ENCODE assay signal across 8 cellular contexts in genomic region chr17:42555122-42555622, GRCh38. TPM values are rescaled to one million over a fixed set of nuclear protein-coding genes. Genes with fewer than 3 reads are reported as not detected.
DNase-seq lines count a peak whose midpoint lies in the region; ATAC-seq and TF ChIP-seq lines count a peak whose summit lies in the region.

No MANE protein-coding gene starts in this region.

- no peaks in the 10 kb centered on the region for H3K9me3 Mint-ChIP-seq in activated CD4-positive, alpha-beta memory T cell treated with anti-CD3 and anti-CD28 coated beads for 36 hours

- H3K9me3 ChIP-seq in left ventricle myocardium inferior (replicated peaks) (no peaks in the 10 kb centered on the region), skeletal muscle satellite cell (replicated peaks; ENCODE audit: low read length) (no peaks in the 10 kb centered on the region)

- POLR2A ChIA-PET in activated CD4-positive, alpha-beta memory T cell treated with anti-CD3 and anti-CD28 coated beads for 36 hours (lab: Charles Lee), result interaction anchor here (0.6 to 1.5 kb wide), 6 partner anchors 13 to 50 kb away, joined by 3 to 6 read pairs (median 4); partner anchors contain the start of genes NAGLU and PSMC3IP

- H3K27ac ChIP-seq in left ventricle myocardium inferior (replicated peaks), result peak overlapping the region; percentile 97

- no peak for TF ChIP-seq CTCF in left ventricle myocardium inferior (IDR thresholded peaks at IDR 0.05; ENCODE audit: borderline replicate concordance)

- intact Hi-C loops in activated CD4-positive, alpha-beta memory T cell treated with anti-CD3 and anti-CD28 coated beads for 36 hours (cut with micrococcal nuclease), result no loop called here
- intact Hi-C loops in left ventricle myocardium inferior (cut with micrococcal nuclease), result no loop called here

- peak overlapping the region; percentile 85 for H3K27ac Mint-ChIP-seq in activated CD4-positive, alpha-beta memory T cell treated with anti-CD3 and anti-CD28 coated beads for 36 hours

- no peaks in the 10 kb centered on the region for H3K27me3 Mint-ChIP-seq in activated CD4-positive, alpha-beta memory T cell treated with anti-CD3 and anti-CD28 coated beads for 36 hours

- peak overlapping the region; percentile 91 for H3K9ac ChIP-seq in skeletal muscle satellite cell (ENCODE audit: low read depth, low read length)

- DNase-seq in H7 (peak; percentile 36), left ventricle myocardium inferior (no peak), midbrain (lab: John Stamatoyannopoulos, UW) (no peak), SIG-M5 treated with dmso at 0.1 percent for 504 hours (lab: John Stamatoyannopoulos, UW; ENCODE audit: unreplicated experiment) (no peak), Kasumi-1 (lab: John Stamatoyannopoulos, UW) (no peak)
- DNase-seq in activated CD4-positive, alpha-beta memory T cell treated with anti-CD3 and anti-CD28 coated beads for 36 hours, result no peak

- H3K4me2 ChIP-seq in skeletal muscle satellite cell (ENCODE audit: low read length), result peak overlapping the region; percentile 95

- H3K4me1 Mint-ChIP-seq in activated CD4-positive, alpha-beta memory T cell treated with anti-CD3 and anti-CD28 coated beads for 36 hours (ENCODE audit: low read depth), result peaks cover 9% of the 10 kb centered on the region

- peak overlapping the region; percentile 87 for H3K4me3 Mint-ChIP-seq in activated CD4-positive, alpha-beta memory T cell treated with anti-CD3 and anti-CD28 coated beads for 36 hours

- ATAC-seq in GM19467 (IDR thresholded peaks at IDR 0.05; ENCODE audit: unreplicated experiment), result no peak

- CTCF ChIA-PET in activated CD4-positive, alpha-beta memory T cell treated with anti-CD3 and anti-CD28 coated beads for 36 hours (lab: Charles Lee), result interaction anchor here (0.8 to 2.2 kb wide), 7 partner anchors 11 to 209 kb away, joined by 3 to 10 read pairs (median 6); partner anchors contain the start of genes MLX, NAGLU and PSMC3IP

- peaks cover 38% of the 10 kb centered on the region for H3K4me1 ChIP-seq in left ventricle myocardium inferior
- peaks cover 17% of the 10 kb centered on the region for H3K4me1 ChIP-seq in skeletal muscle satellite cell (ENCODE audit: control insufficient read depth, insufficient read depth, low read length)

- H3K36me3 ChIP-seq in H7 (replicated peaks; ENCODE audit: control insufficient read depth, insufficient read depth, low read length) (no peaks in the 10 kb centered on the region), left ventricle myocardium inferior (no peaks in the 10 kb centered on the region), skeletal muscle satellite cell (ENCODE audit: insufficient read depth, low read length) (no peaks in the 10 kb centered on the region)

- H3K27me3 ChIP-seq in H7 (ENCODE audit: control insufficient read depth, insufficient read depth, low read length) (no peaks in the 10 kb centered on the region), left ventricle myocardium inferior (ENCODE audit: low read depth) (no peaks in the 10 kb centered on the region), skeletal muscle satellite cell (ENCODE audit: control insufficient read depth, insufficient read depth, low read length) (no peaks in the 10 kb centered on the region)

- no peaks in the 10 kb centered on the region for H3K36me3 Mint-ChIP-seq in activated CD4-positive, alpha-beta memory T cell treated with anti-CD3 and anti-CD28 coated beads for 36 hours

- peak overlapping the region; percentile 94 for H3K4me3 ChIP-seq in H7 (ENCODE audit: insufficient read depth, low read depth, low read length)
- H3K4me3 ChIP-seq in left ventricle myocardium inferior, result peak overlapping the region; percentile 96
- peak overlapping the region; percentile 92 for H3K4me3 ChIP-seq in skeletal muscle satellite cell (ENCODE audit: low read length)

RNA-seq across cellular contexts. Expression of gene HSD17B1, which starts 2.4 kb away (rescaled TPM):
- total RNA-seq in H7 (2014; rRNA removed; shearing (Covaris generic)), result 1.1 and 2.9 TPM in 2 replicates
- under 1 TPM; 0.44 to 0.52 TPM for total RNA-seq in activated CD4-positive, alpha-beta memory T cell treated with anti-CD3 and anti-CD28 coated beads for 36 hours
- total RNA-seq in left ventricle myocardium inferior, result 0.99 TPM
- 5.8 and 6.1 TPM in 2 replicates for total RNA-seq in skeletal muscle satellite cell (2012; rRNA removed)

RNA-seq across cellular contexts. Expression of gene COASY, which starts 6.8 kb away (rescaled TPM):
- 56.1 and 59.2 TPM in 2 replicates for total RNA-seq in H7 (2014; rRNA removed; shearing (Covaris generic))
- total RNA-seq in activated CD4-positive, alpha-beta memory T cell treated with anti-CD3 and anti-CD28 coated beads for 36 hours, result 100 to 1,000 TPM in 1 of 2 experiments, 10 to 100 TPM in 1; 92.8 to 103 TPM
- 48.8 TPM for total RNA-seq in left ventricle myocardium inferior
- total RNA-seq in skeletal muscle satellite cell (2012; rRNA removed), result 20.1 and 20.5 TPM in 2 replicates

RNA-seq across cellular contexts. Expression of gene MLX, which starts 11.7 kb away (rescaled TPM):
- total RNA-seq in H7 (2014; rRNA removed; shearing (Covaris generic)), result 29.4 and 35.0 TPM in 2 replicates
- total RNA-seq in activated CD4-positive, alpha-beta memory T cell treated with anti-CD3 and anti-CD28 coated beads for 36 hours, result 10 to 100 TPM; 38.4 to 39.7 TPM
- total RNA-seq in left ventricle myocardium inferior, result 79.7 TPM
- 38.8 and 46.1 TPM in 2 replicates for total RNA-seq in skeletal muscle satellite cell (2012; rRNA removed)

RNA-seq across cellular contexts. Expression of gene NAGLU, which starts 19.1 kb away (rescaled TPM):
- total RNA-seq in H7 (2014; rRNA removed; shearing (Covaris generic)), result 36.9 and 43.9 TPM in 2 replicates
- 10 to 100 TPM; 12.2 to 13.9 TPM for total RNA-seq in activated CD4-positive, alpha-beta memory T cell treated with anti-CD3 and anti-CD28 coated beads for 36 hours
- 7.7 TPM for total RNA-seq in left ventricle myocardium inferior
- total RNA-seq in skeletal muscle satellite cell (2012; rRNA removed), result 23.8 and 26.9 TPM in 2 replicates

RNA-seq across cellular contexts. Expression of gene PSMC3IP, which starts 22.4 kb away (rescaled TPM):
- total RNA-seq in H7 (2014; rRNA removed; shearing (Covaris generic)), result 14.7 and 17.0 TPM in 2 replicates
- 10 to 100 TPM; 26.4 to 29.4 TPM for total RNA-seq in activated CD4-positive, alpha-beta memory T cell treated with anti-CD3 and anti-CD28 coated beads for 36 hours
- total RNA-seq in left ventricle myocardium inferior, result 2.5 TPM
- total RNA-seq in skeletal muscle satellite cell (2012; rRNA removed), result 5.1 and 7.6 TPM in 2 replicates
